ENCODE assay signal across 21 cellular contexts in genomic region chr2:205107810-205108209, GRCh38.
"Had no signal": no experiment of that assay in that cellular context is flagged by ENCODE, and none has a peak within 500 bp of the region (broad histone marks: within the 10 kb centered on the region; RNA-seq: fewer than 3 reads in every experiment).

No MANE protein-coding gene starts in this region.

- FAIRE-seq: HepG2 had no signal

- ATAC-seq: HepG2, Panc1, PC-3 had no signal

- DNase-seq: IMR-90, Kasumi-1, MM.1S, NCI-H1092 treated with DMSO at 0.1 percent for 48 hours, NCI-H1436, NCI-H187, NCI-H2029, NCI-H2081 treated with DMSO at 0.1 percent for 48 hours, NCI-H2171, NCI-H226, NCI-H446, NCI-H510A, NCI-H524 treated with DMSO at 0.1 percent for 48 hours, NCI-H69, NCI-H774, PC-3, SHP77 had no signal

- H3K4me2 ChIP-seq: KMS-11 had no signal

- H3K9ac ChIP-seq: KMS-11 had no signal

- H3K27ac ChIP-seq: KMS-11, RWPE1 had no signal
